Comparison of ENCODE assay signal across 8 cellular contexts in genomic region chrX:77679145-77679544, GRCh38.
"Had no signal": no experiment of that assay in that cellular context is flagged by ENCODE, and none has a peak within 500 bp of the region (broad histone marks: within the 10 kb centered on the region; RNA-seq: fewer than 3 reads in every experiment).

No MANE protein-coding gene starts in this region.

- H3K9me3 Mint-ChIP-seq: IgD-negative memory B cell had no signal

- H3K4me3 ChIP-seq: GM23248 had no signal

- DNase-seq: GM23248, GOT3, H9, HCEC 1CT, KG1 had no signal

- H3K9ac ChIP-seq: GM23248 had no signal

- H3K27ac Mint-ChIP-seq: H9, IgD-negative memory B cell had no signal

- H2AFZ ChIP-seq: GM23248 had no signal

- H3K27me3 Mint-ChIP-seq: IgD-negative memory B cell had no signal

- H3K4me3 Mint-ChIP-seq: H9, IgD-negative memory B cell had no signal

- FAIRE-seq: H54 had no signal

- H3K4me1 Mint-ChIP-seq: H9 had no signal

- H3K27ac ChIP-seq: GM23248, HL-60 had no signal
